In genomic region chr15:68816158-68816557, GRCh38 we compare ENCODE assay signal across 7 cellular contexts. TPM values are rescaled to one million over a fixed set of nuclear protein-coding genes. Genes with fewer than 3 reads are reported as not detected.
DNase-seq lines count a peak whose midpoint lies in the region; ATAC-seq and TF ChIP-seq lines count a peak whose summit lies in the region.

No MANE protein-coding gene starts in this region.

- H2AFZ ChIP-seq in HCT116 (ENCODE audit: low read depth, low read length, poor library complexity, severe bottlenecking), result no peak overlapping the region

- RAD21 ChIA-PET in HCT116 (lab: Charles Lee; ENCODE audit: low non-redundant PET in 1 of 2, low total read pairs in 2 of 2, uncharacterized antibody in 2 of 2, unreplicated experiment in 2 of 2), result no interaction called here

- 0 out of 4 replicates have a peak, but pooled peaks cover 0 to 3% of the 10 kb centered on the region in 2 experiments for H3K36me3 ChIP-seq in HCT116 (ENCODE audit: control insufficient read depth in 1 of 2, insufficient read depth in 2 of 2, low read length in 2 of 2)

- peaks cover 0 to 1% of the 10 kb centered on the region in 2 donors for H3K27me3 Mint-ChIP-seq in T-cell

- ATAC-seq in HCT116 (no peak), T-cell (replicated peaks in 1 of 4) (no peak), right cardiac atrium (no peak), GM21367 (IDR thresholded peaks at IDR 0.05; ENCODE audit: unreplicated experiment) (no peak)
- ATAC-seq in stimulated activated effector memory CD8-positive, alpha-beta T cell treated with anti-CD3 and anti-CD28 coated beads, Interleukin-12 subunit alpha, Interleukin-12 subunit beta, amount 100 ng/mL, for 72 hours, result no peak

- peak overlapping the region; percentile 93 to 99 (median 98) for H3K4me3 Mint-ChIP-seq in T-cell
- peak overlapping the region; percentile 97 for H3K4me3 Mint-ChIP-seq in stimulated activated effector memory CD8-positive, alpha-beta T cell treated with anti-CD3 and anti-CD28 coated beads, Interleukin-12 subunit alpha, Interleukin-12 subunit beta, amount 100 ng/mL, for 72 hours

- WGBS in right cardiac atrium, result 63% methylated on average over 4 of the region's 4 CpGs

- peaks cover 96% of the 10 kb centered on the region for H3K79me2 ChIP-seq in HCT116 (ENCODE audit: insufficient read depth, low read length)

- H4K20me1 ChIP-seq in HCT116 (ENCODE audit: insufficient read depth), result peaks cover 11% of the 10 kb centered on the region; the same call in 1 of the 2 replicates

- no peak overlapping the region for H3K27ac ChIP-seq in HCT116 (ENCODE audit: low read depth, low read length)
- H3K27ac ChIP-seq in right cardiac atrium (ENCODE audit: low read length), result peak overlapping the region; percentile 99

- CTCF ChIA-PET in HCT116 (lab: Charles Lee) (interaction anchor here (1.5 kb wide), 1 partner anchor 11 kb away, joined by 4 read pairs; no protein-coding TSS in a partner anchor), T-cell (lab: Charles Lee) (interaction anchor here (1.0 to 2.4 kb wide), 6 partner anchors 10 to 21 kb away, joined by 3 to 21 read pairs (median 4); no protein-coding TSS in a partner anchor)

- intact Hi-C loops in HCT116 (cut with micrococcal nuclease) (no loop called here), right cardiac atrium (cut with DNase I) (loop anchor here in 1 of 4 donors (5.0 to 10.0 kb wide), 2 partner anchors 34 to 111 kb away; no protein-coding TSS in a partner anchor)

- H3K27me3 ChIP-seq in HCT116 (ENCODE audit: insufficient read depth, low read length), result no peaks in the 10 kb centered on the region
- no peaks in the 10 kb centered on the region for H3K27me3 ChIP-seq in right cardiac atrium (ENCODE audit: control insufficient read depth, insufficient read depth)

- H3K4me2 ChIP-seq in HCT116 (ENCODE audit: low read length), result peak overlapping the region; percentile 96

- TF ChIP-seq CTCF in HCT116 (IDR thresholded peaks at IDR 0.05 in 2 of 3, conservative IDR thresholded peaks at IDR 0.05 in 1 of 3; ENCODE audit: borderline replicate concordance in 1 of 3, insufficient read depth in 1 of 3, low read depth in 2 of 3, low read length in 2 of 3), result no peak

- H3K9me3 ChIP-seq in HCT116 (ENCODE audit: control insufficient read depth in 1 of 2, insufficient read depth in 1 of 2, low read depth in 1 of 2, low read length in 2 of 2) (no peaks in the 10 kb centered on the region), right cardiac atrium (ENCODE audit: control insufficient read depth, low read length) (no peaks in the 10 kb centered on the region)

- no peaks in the 10 kb centered on the region for H3K9me3 Mint-ChIP-seq in T-cell
- H3K9me3 Mint-ChIP-seq in stimulated activated effector memory CD8-positive, alpha-beta T cell treated with anti-CD3 and anti-CD28 coated beads, Interleukin-12 subunit alpha, Interleukin-12 subunit beta, amount 100 ng/mL, for 72 hours, result no peaks in the 10 kb centered on the region

- H3K27ac Mint-ChIP-seq in T-cell, result peak overlapping the region; percentile 94 to 95
- peak overlapping the region; percentile 26 for H3K27ac Mint-ChIP-seq in stimulated activated effector memory CD8-positive, alpha-beta T cell treated with anti-CD3 and anti-CD28 coated beads, Interleukin-12 subunit alpha, Interleukin-12 subunit beta, amount 100 ng/mL, for 72 hours

- no TSS peak for BruUV-seq in HCT116 (replicated peaks; lab: Mats Ljungman, UMichigan)

- no peak for TF ChIP-seq RAD21 in HCT116 (IDR thresholded peaks at IDR 0.05; ENCODE audit: low read depth)

- peaks cover 55 to 57% (median 55%) of the 10 kb centered on the region in 3 donors for H3K4me1 Mint-ChIP-seq in T-cell
- H3K4me1 Mint-ChIP-seq in stimulated activated effector memory CD8-positive, alpha-beta T cell treated with anti-CD3 and anti-CD28 coated beads, Interleukin-12 subunit alpha, Interleukin-12 subunit beta, amount 100 ng/mL, for 72 hours, result peaks cover 51% of the 10 kb centered on the region

- TF ChIP-seq POLR2A in HCT116 (IDR thresholded peaks at IDR 0.05; ENCODE audit: borderline replicate concordance, extremely low read depth, insufficient read depth, insufficient read length), result no peak

- no peak overlapping the region for H3K9ac ChIP-seq in HCT116 (ENCODE audit: low read length)

- peaks cover 19 to 37% of the 10 kb centered on the region in 2 experiments for H3K4me1 ChIP-seq in HCT116 (ENCODE audit: control insufficient read depth in 1 of 2, insufficient read depth in 2 of 2, low read length in 2 of 2)
- H3K4me1 ChIP-seq in right cardiac atrium (ENCODE audit: control insufficient read depth, insufficient read depth, low read length), result peaks cover 33% of the 10 kb centered on the region

- POLR2A ChIA-PET in HCT116 (lab: Charles Lee), result interaction anchor here (0.5 kb wide), 1 partner anchor 18 kb away, joined by 5 read pairs; no protein-coding TSS in a partner anchor
- POLR2A ChIA-PET in T-cell (lab: Charles Lee), result interaction anchor here in 1 of 2 donors (1.6 kb wide), 1 partner anchor 21 kb away, joined by 8 read pairs; no protein-coding TSS in a partner anchor

- H3K36me3 Mint-ChIP-seq in T-cell, result no peaks in the 10 kb centered on the region
- H3K36me3 Mint-ChIP-seq in stimulated activated effector memory CD8-positive, alpha-beta T cell treated with anti-CD3 and anti-CD28 coated beads, Interleukin-12 subunit alpha, Interleukin-12 subunit beta, amount 100 ng/mL, for 72 hours, result peaks cover 60% of the 10 kb centered on the region

- no peaks in the 10 kb centered on the region for H3K9me2 ChIP-seq in HCT116 (ENCODE audit: insufficient read depth)

- DNase-seq in HCT116 (ENCODE audit: low read depth, low spot score) (no peak), T-cell (no peak), right cardiac atrium (no peak), NCI-H187 (lab: John Stamatoyannopoulos, UW) (no peak)
- no peak for DNase-seq in stimulated activated effector memory CD8-positive, alpha-beta T cell treated with anti-CD3 and anti-CD28 coated beads, Interleukin-12 subunit alpha, Interleukin-12 subunit beta, amount 100 ng/mL, for 72 hours (ENCODE audit: low spot score in 2 of 2)
- DNase-seq in stimulated activated CD4-positive, alpha-beta T cell treated with anti-CD3 and anti-CD28 coated beads, Interleukin-2, amount 100 ng/mL, for 48 hours, result no peak

- H3K4me3 ChIP-seq in HCT116 (replicated peaks in 1 of 2; ENCODE audit: low read depth in 1 of 2, low read length in 2 of 2) (0 out of 4 replicates have a peak overlapping the region, but pooled peaks of 1 of the 2 experiments have one; percentile 82), right cardiac atrium (ENCODE audit: low read length) (peak overlapping the region; percentile 98)

TF ChIP-seq in HCT116, 20 proteins besides CTCF, POLR2A, EP300 and RAD21 (continues in another document):
- no peak for TF ChIP-seq ELF1 (IDR thresholded peaks at IDR 0.05; ENCODE audit: borderline replicate concordance, low read depth)
- no peak for TF ChIP-seq SRF (IDR thresholded peaks at IDR 0.05; ENCODE audit: low read depth)
- no peak for TF ChIP-seq SP1 (IDR thresholded peaks at IDR 0.05; ENCODE audit: low read depth)
- TF ChIP-seq FOSL1 (IDR thresholded peaks at IDR 0.05; ENCODE audit: low read depth), result no peak
- TF ChIP-seq TCF7L2 (IDR thresholded peaks at IDR 0.05; ENCODE audit: borderline replicate concordance, extremely low read depth, insufficient read depth, insufficient read length), result no peak
- TF ChIP-seq, protein P1, sequence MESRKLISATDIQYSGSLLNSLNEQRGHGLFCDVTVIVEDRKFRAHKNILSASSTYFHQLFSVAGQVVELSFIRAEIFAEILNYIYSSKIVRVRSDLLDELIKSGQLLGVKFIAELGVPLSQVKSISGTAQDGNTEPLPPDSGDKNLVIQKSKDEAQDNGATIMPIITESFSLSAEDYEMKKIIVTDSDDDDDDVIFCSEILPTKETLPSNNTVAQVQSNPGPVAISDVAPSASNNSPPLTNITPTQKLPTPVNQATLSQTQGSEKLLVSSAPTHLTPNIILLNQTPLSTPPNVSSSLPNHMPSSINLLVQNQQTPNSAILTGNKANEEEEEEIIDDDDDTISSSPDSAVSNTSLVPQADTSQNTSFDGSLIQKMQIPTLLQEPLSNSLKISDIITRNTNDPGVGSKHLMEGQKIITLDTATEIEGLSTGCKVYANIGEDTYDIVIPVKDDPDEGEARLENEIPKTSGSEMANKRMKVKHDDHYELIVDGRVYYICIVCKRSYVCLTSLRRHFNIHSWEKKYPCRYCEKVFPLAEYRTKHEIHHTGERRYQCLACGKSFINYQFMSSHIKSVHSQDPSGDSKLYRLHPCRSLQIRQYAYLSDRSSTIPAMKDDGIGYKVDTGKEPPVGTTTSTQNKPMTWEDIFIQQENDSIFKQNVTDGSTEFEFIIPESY (IDR thresholded peaks at IDR 0.05; ENCODE audit: extremely low read depth, insufficient replicate concordance, low read length), result no peak
- TF ChIP-seq, protein P2, sequence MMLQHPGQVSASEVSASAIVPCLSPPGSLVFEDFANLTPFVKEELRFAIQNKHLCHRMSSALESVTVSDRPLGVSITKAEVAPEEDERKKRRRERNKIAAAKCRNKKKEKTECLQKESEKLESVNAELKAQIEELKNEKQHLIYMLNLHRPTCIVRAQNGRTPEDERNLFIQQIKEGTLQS (IDR thresholded peaks at IDR 0.05), result no peak
- TF ChIP-seq EZH2 (IDR thresholded peaks at IDR 0.05), result no peak
- TF ChIP-seq JUND (IDR thresholded peaks at IDR 0.05), result no peak
- no peak for TF ChIP-seq ZNF274 (IDR thresholded peaks at IDR 0.05; ENCODE audit: low read depth, low read length)
- no peak for TF ChIP-seq ZFX (IDR thresholded peaks at IDR 0.05)

RNA-seq across cellular contexts. Expression of gene ANP32A, which starts 4.5 kb away (rescaled TPM):
- total RNA-seq in HCT116 (2021; ENCODE audit: unreplicated experiment) (220 TPM), T-cell (100 to 1,000 TPM in 4 of 5 donors, 10 to 100 TPM in 1; 93.2 to 123 (median 116) TPM), right cardiac atrium (100 to 1,000 TPM; 104 to 145 (median 122) TPM)
- polyA plus RNA-seq in HCT116 (2012), result 121 and 151 TPM in 2 replicates
- polyA plus RNA-seq in right cardiac atrium, result 103 TPM
